7 cellular contexts compared by ENCODE assay signal in the genomic region with DNA sequence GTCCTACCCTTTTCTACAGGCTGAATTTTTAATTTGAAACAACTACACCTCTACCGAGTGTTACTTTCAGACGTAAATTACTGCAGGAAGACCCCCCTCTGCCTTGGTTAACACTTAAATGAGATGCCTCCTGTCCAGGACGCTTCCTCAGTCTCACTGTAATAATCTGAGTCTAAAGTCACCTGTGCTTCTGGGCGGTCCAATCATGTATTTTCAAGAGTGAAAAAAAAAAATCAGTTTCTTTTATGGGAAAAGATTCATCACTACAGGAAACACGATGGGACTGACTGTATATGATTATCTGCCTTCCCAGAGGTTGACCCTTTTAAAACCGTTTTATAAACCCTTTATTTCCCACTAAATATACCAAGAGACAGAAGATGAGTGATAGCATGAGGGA. TPM values are rescaled to one million over a fixed set of nuclear protein-coding genes. Genes with fewer than 3 reads are reported as not detected.
DNase-seq lines count a peak whose midpoint lies in the region; ATAC-seq and TF ChIP-seq lines count a peak whose summit lies in the region.

No MANE protein-coding gene starts in this region.

- peaks cover 37% of the 10 kb centered on the region for H3K4me1 ChIP-seq in iPS-15b (ENCODE audit: control insufficient read depth, insufficient read depth, low read length)

- H3K27me3 ChIP-seq in iPS-15b (ENCODE audit: control insufficient read depth, insufficient read depth, low read length) = no peaks in the 10 kb centered on the region

- TF ChIP-seq CTCF in HFF-Myc (IDR thresholded peaks at IDR 0.05; ENCODE audit: low read depth, low read length, missing control alignments) = no peak

- no peaks in the 10 kb centered on the region for H3K9me3 ChIP-seq in iPS-15b (ENCODE audit: control insufficient read depth, insufficient read depth, low read length)

- H3K27ac Mint-ChIP-seq in activated CD8-positive, alpha-beta T cell treated with anti-CD3 and anti-CD28 coated beads, Interleukin-2, amount 10 ng/mL, durations not matched to agents 7 days and 5 days = no peak overlapping the region
- no peak overlapping the region for H3K27ac Mint-ChIP-seq in stimulated activated effector memory CD8-positive, alpha-beta T cell treated with anti-CD3 and anti-CD28 coated beads, Interleukin-12 subunit alpha, Interleukin-12 subunit beta, amount 100 ng/mL, for 72 hours

- H3K27me3 Mint-ChIP-seq in activated CD8-positive, alpha-beta T cell treated with anti-CD3 and anti-CD28 coated beads, Interleukin-2, amount 10 ng/mL, durations not matched to agents 7 days and 5 days (ENCODE audit: low read depth) = peaks cover 45% of the 10 kb centered on the region

- H3K4me3 ChIP-seq in HFF-Myc (replicated peaks; ENCODE audit: low read depth, low read length) (peak overlapping the region; percentile 47), iPS-15b (ENCODE audit: low read depth, low read length) (peak overlapping the region; percentile 79)

- DNase-seq in HFF-Myc (ENCODE audit: extremely low read depth, low read depth) (no peak), mucosa of gallbladder (ENCODE audit: low spot score) (no peak)
- no peak for DNase-seq in activated CD8-positive, alpha-beta T cell treated with anti-CD3 and anti-CD28 coated beads, Interleukin-2, amount 10 ng/mL, durations not matched to agents 7 days and 5 days
- no peak for DNase-seq in stimulated activated effector memory CD8-positive, alpha-beta T cell treated with anti-CD3 and anti-CD28 coated beads, Interleukin-12 subunit alpha, Interleukin-12 subunit beta, amount 100 ng/mL, for 72 hours (ENCODE audit: low spot score in 2 of 2)
- no peak for DNase-seq in effector CD8-positive, alpha-beta T cell (lab: John Stamatoyannopoulos, UW)

- CTCF ChIA-PET in activated CD8-positive, alpha-beta T cell treated with anti-CD3 and anti-CD28 coated beads, Interleukin-2, amount 10 ng/mL, durations not matched to agents 7 days and 5 days (lab: Charles Lee) = interaction anchor here (1.0 kb wide), 1 partner anchor 109 kb away, joined by 3 read pairs; no protein-coding TSS in a partner anchor

- no peak for ATAC-seq in activated CD8-positive, alpha-beta T cell treated with anti-CD3 and anti-CD28 coated beads, Interleukin-2, amount 10 ng/mL, durations not matched to agents 7 days and 5 days
- no peak for ATAC-seq in stimulated activated effector memory CD8-positive, alpha-beta T cell treated with anti-CD3 and anti-CD28 coated beads, Interleukin-12 subunit alpha, Interleukin-12 subunit beta, amount 100 ng/mL, for 72 hours
- no peak for ATAC-seq in GM21737 (IDR thresholded peaks at IDR 0.05; ENCODE audit: unreplicated experiment)

- no peaks in the 10 kb centered on the region for H3K9me3 Mint-ChIP-seq in activated CD8-positive, alpha-beta T cell treated with anti-CD3 and anti-CD28 coated beads, Interleukin-2, amount 10 ng/mL, durations not matched to agents 7 days and 5 days (ENCODE audit: insufficient read depth)
- no peaks in the 10 kb centered on the region for H3K9me3 Mint-ChIP-seq in stimulated activated effector memory CD8-positive, alpha-beta T cell treated with anti-CD3 and anti-CD28 coated beads, Interleukin-12 subunit alpha, Interleukin-12 subunit beta, amount 100 ng/mL, for 72 hours

- H3K36me3 ChIP-seq in iPS-15b (ENCODE audit: control insufficient read depth, insufficient read depth, low read length) = no peaks in the 10 kb centered on the region

- H3K4me1 Mint-ChIP-seq in activated CD8-positive, alpha-beta T cell treated with anti-CD3 and anti-CD28 coated beads, Interleukin-2, amount 10 ng/mL, durations not matched to agents 7 days and 5 days (ENCODE audit: low read depth) = peaks cover 31% of the 10 kb centered on the region
- H3K4me1 Mint-ChIP-seq in stimulated activated effector memory CD8-positive, alpha-beta T cell treated with anti-CD3 and anti-CD28 coated beads, Interleukin-12 subunit alpha, Interleukin-12 subunit beta, amount 100 ng/mL, for 72 hours = peaks cover 14% of the 10 kb centered on the region

- POLR2A ChIA-PET in activated CD8-positive, alpha-beta T cell treated with anti-CD3 and anti-CD28 coated beads, Interleukin-2, amount 10 ng/mL, durations not matched to agents 7 days and 5 days (lab: Charles Lee) = no interaction called here

- H3K36me3 Mint-ChIP-seq in activated CD8-positive, alpha-beta T cell treated with anti-CD3 and anti-CD28 coated beads, Interleukin-2, amount 10 ng/mL, durations not matched to agents 7 days and 5 days (ENCODE audit: low read depth) = no peaks in the 10 kb centered on the region
- no peaks in the 10 kb centered on the region for H3K36me3 Mint-ChIP-seq in stimulated activated effector memory CD8-positive, alpha-beta T cell treated with anti-CD3 and anti-CD28 coated beads, Interleukin-12 subunit alpha, Interleukin-12 subunit beta, amount 100 ng/mL, for 72 hours

- H3K9ac ChIP-seq in iPS-15b (ENCODE audit: low read depth, low read length) = peak overlapping the region; percentile 38

- peak overlapping the region; percentile 71 for H3K4me3 Mint-ChIP-seq in activated CD8-positive, alpha-beta T cell treated with anti-CD3 and anti-CD28 coated beads, Interleukin-2, amount 10 ng/mL, durations not matched to agents 7 days and 5 days
- peak overlapping the region; percentile 47 for H3K4me3 Mint-ChIP-seq in stimulated activated effector memory CD8-positive, alpha-beta T cell treated with anti-CD3 and anti-CD28 coated beads, Interleukin-12 subunit alpha, Interleukin-12 subunit beta, amount 100 ng/mL, for 72 hours

RNA-seq across cellular contexts. Expression of a gene that starts 0.8 kb away (rescaled TPM):
- under 1 TPM; 0.60 to 0.66 TPM for total RNA-seq in activated CD8-positive, alpha-beta T cell treated with anti-CD3 and anti-CD28 coated beads, Interleukin-2, amount 10 ng/mL, durations not matched to agents 7 days and 5 days
- 143 TPM for total RNA-seq in mucosa of gallbladder

Comparison
In these comparisons a context has a peak if more than half of its experiments do, and no peak if none do; other contexts are left out.
1. RNA of a gene that starts 0.8 kb away (total RNA-seq): 143 TPM in mucosa of gallbladder (single experiment); 0.60 to 0.66 TPM in activated CD8-positive, alpha-beta T cell treated with anti-CD3 and anti-CD28 coated beads, Interleukin-2, amount 10 ng/mL, durations not matched to agents 7 days and 5 days; every median in the first group is over 10 times any median in the second.